Comparison of ENCODE assay signal across 8 cellular contexts in genomic region chr3:186931487-186932280, GRCh38. TPM values are rescaled to one million over a fixed set of nuclear protein-coding genes. Genes with fewer than 3 reads are reported as not detected.
DNase-seq lines count a peak whose midpoint lies in the region; ATAC-seq and TF ChIP-seq lines count a peak whose summit lies in the region.

No MANE protein-coding gene starts in this region.

- TF ChIP-seq CTCF in AG04449 (IDR thresholded peaks at IDR 0.05; ENCODE audit: insufficient read depth, low read length, missing control alignments) (no peak), WTC11 (IDR thresholded peaks at IDR 0.05) (no peak)

- peaks cover 19% of the 10 kb centered on the region for H3K27me3 Mint-ChIP-seq in WTC11 (ENCODE audit: low read depth)

- H3K4me3 Mint-ChIP-seq in WTC11 = peak overlapping the region; percentile 92

- CTCF ChIA-PET in AG04449 (lab: Yijun Ruan, JAX) (interaction anchor here (0.6 to 3.1 kb wide), 4 partner anchors 82 to 321 kb away, joined by 3 to 8 read pairs (median 4); partner anchors contain the start of gene RPL39L), WTC11 (lab: Charles Lee) (interaction anchor here (0.7 to 5.3 kb wide), 9 partner anchors 9 to 208 kb away, joined by 3 to 39 read pairs (median 4); partner anchors contain the start of gene RPL39L)

- DNase-seq in AG04449 (ENCODE audit: low read depth, low spot score) (no peak), HuH-7 (ENCODE audit: low spot score) (peak; percentile 72), WTC11 (ENCODE audit: low spot score) (peak; percentile 57), left kidney (ENCODE audit: low read depth, low spot score) (peak; percentile 88)
- peak; percentile 77 for DNase-seq in central memory CD4-positive, alpha-beta T cell
- peak; percentile 31 to 47 (median 31) for DNase-seq in stimulated activated CD4-positive, alpha-beta T cell treated with anti-CD3 and anti-CD28 coated beads, TNF-alpha, amount 100 ng/mL, for 1 hour (ENCODE audit: low read depth in 3 of 3, low spot score in 1 of 3)

- peaks cover 11% of the 10 kb centered on the region for H3K9me3 Mint-ChIP-seq in WTC11

- H3K36me3 Mint-ChIP-seq in WTC11 = peaks cover 22% of the 10 kb centered on the region

- peak overlapping the region; percentile 87 for H3K27ac Mint-ChIP-seq in WTC11

- peak overlapping the region; percentile 61 for H3K4me3 ChIP-seq in AG04449 (ENCODE audit: low read depth, low read length)

- H3K4me1 Mint-ChIP-seq in WTC11 = peaks cover 36% of the 10 kb centered on the region

- ATAC-seq in GM19324 (IDR thresholded peaks at IDR 0.05; ENCODE audit: low FRiP score, unreplicated experiment) (peak; percentile 37), WTC11 (peak; percentile 25), HG02970 (IDR thresholded peaks at IDR 0.05; ENCODE audit: low FRiP score, unreplicated experiment) (no peak)

- POLR2A ChIA-PET in AG04449 (lab: Yijun Ruan, JAX) = interaction anchor here (0.7 to 0.9 kb wide), 2 partner anchors 38 to 208 kb away, joined by 3 to 4 read pairs; partner anchors contain the start of gene RPL39L
- POLR2A ChIA-PET in WTC11 (lab: Charles Lee) = interaction anchor here (0.8 to 1.0 kb wide), 3 partner anchors 70 to 231 kb away, joined by 3 to 4 read pairs (median 4); no protein-coding TSS in a partner anchor

TF ChIP-seq in WTC11, 78 proteins besides CTCF, POLR2A, EP300 and RAD21:
- TF ChIP-seq EMX1 (CRISPR knock-in tag; IDR thresholded peaks at IDR 0.05) = 0 out of 2 replicates have a peak, but pooled peaks have one; percentile 16
- TF ChIP-seq ZNF425 (CRISPR knock-in tag; conservative IDR thresholded peaks at IDR 0.05) = no peak
- TF ChIP-seq SP1 (CRISPR knock-in tag; conservative IDR thresholded peaks at IDR 0.05) = no peak
- peak; percentile 72 for TF ChIP-seq ZNF423 (CRISPR knock-in tag; IDR thresholded peaks at IDR 0.05)
- no peak for TF ChIP-seq PRDM15 (CRISPR knock-in tag; IDR thresholded peaks at IDR 0.05)

RNA-seq across cellular contexts. Expression of gene ST6GAL1, which starts 1.4 kb away (rescaled TPM):
- total RNA-seq in WTC11 (2021) = 82.5 to 87.5 TPM (median 83.4 TPM) in 3 replicates
